In genomic region chr9:36292641-36293040, GRCh38 we compare ENCODE assay signal across 21 cellular contexts. TPM values are rescaled to one million over a fixed set of nuclear protein-coding genes. Genes with fewer than 3 reads are reported as not detected.
DNase-seq lines count a peak whose midpoint lies in the region; ATAC-seq and TF ChIP-seq lines count a peak whose summit lies in the region.
"Had no signal": no experiment of that assay in that cellular context is flagged by ENCODE, and none has a peak within 500 bp of the region (broad histone marks: within the 10 kb centered on the region; RNA-seq: fewer than 3 reads in every experiment).

No MANE protein-coding gene starts in this region.

- H3K9me2 ChIP-seq in hepatocyte (replicated peaks; ENCODE audit: insufficient read depth), result no peaks in the 10 kb centered on the region

- H3K27me3 Mint-ChIP-seq in WTC11 (ENCODE audit: low read depth) (no peaks in the 10 kb centered on the region), neural crest cell (ENCODE audit: low read depth) (no peaks in the 10 kb centered on the region)
- H3K27me3 Mint-ChIP-seq: CD4-positive, alpha-beta T cell had no signal

- CTCF ChIA-PET in WTC11 (lab: Charles Lee), result no interaction called here

- TF ChIP-seq POLR2A in Peyer's patch (IDR thresholded peaks at IDR 0.05) (no peak), GM18505 (IDR thresholded peaks at IDR 0.05; ENCODE audit: borderline replicate concordance, extremely low read depth, insufficient read depth, insufficient read length) (no peak)

- 83% methylated on average over 12 of the region's 12 CpGs for WGBS in hepatocyte (ENCODE audit: low lambda C conversion rate, missing lambda C conversion rate)

- H3K4me1 ChIP-seq in Peyer's patch (peaks cover 0 to 15% (median 0%) of the 10 kb centered on the region in 4 donors), hepatocyte (ENCODE audit: insufficient read depth) (peaks cover 15% of the 10 kb centered on the region)
- H3K4me1 ChIP-seq: BLaER1 treated with 17β-estradiol and CSF1 and Interleukin-3, amounts not matched to agents 10 nM and 100 nM had no signal

- H3K36me3 Mint-ChIP-seq in WTC11 (no peaks in the 10 kb centered on the region), neural crest cell (ENCODE audit: low read depth) (no peaks in the 10 kb centered on the region)

- H3K4me3 ChIP-seq in H7 (ENCODE audit: insufficient read depth, low read depth, low read length), result no peak overlapping the region
- H3K4me3 ChIP-seq in Peyer's patch, result no peak overlapping the region
- H3K4me3 ChIP-seq in hepatocyte, result no peak overlapping the region
- H3K4me3 ChIP-seq: A549; BLaER1 treated with 17β-estradiol and CSF1 and Interleukin-3, amounts not matched to agents 10 nM and 100 nM had no signal

- H3K27me3 ChIP-seq in H7 (ENCODE audit: control insufficient read depth, insufficient read depth, low read length) (no peaks in the 10 kb centered on the region), Peyer's patch (no peaks in the 10 kb centered on the region), hepatocyte (no peaks in the 10 kb centered on the region)
- H3K27me3 ChIP-seq: BLaER1 treated with 17β-estradiol and CSF1 and Interleukin-3, amounts not matched to agents 10 nM and 100 nM had no signal

- no peak overlapping the region for H2AFZ ChIP-seq in hepatocyte

- H3K36me3 ChIP-seq in H7 (replicated peaks; ENCODE audit: control insufficient read depth, insufficient read depth, low read length) (no peaks in the 10 kb centered on the region), Peyer's patch (no peaks in the 10 kb centered on the region), hepatocyte (replicated peaks; ENCODE audit: insufficient read depth, low read depth) (no peaks in the 10 kb centered on the region)
- H3K36me3 ChIP-seq: BLaER1 treated with 17β-estradiol and CSF1 and Interleukin-3, amounts not matched to agents 10 nM and 100 nM had no signal

- H3K27ac ChIP-seq in Peyer's patch, result no peak overlapping the region
- H3K27ac ChIP-seq in hepatocyte, result no peak overlapping the region
- H3K27ac ChIP-seq: A549; BLaER1 treated with 17β-estradiol and CSF1 and Interleukin-3, amounts not matched to agents 10 nM and 100 nM had no signal

- peak overlapping the region; percentile 52 for H3K27ac Mint-ChIP-seq in WTC11
- peak overlapping the region; percentile 82 for H3K27ac Mint-ChIP-seq in neural crest cell (ENCODE audit: unreplicated experiment)
- H3K27ac Mint-ChIP-seq: CD4-positive, alpha-beta T cell had no signal

- no peaks in the 10 kb centered on the region for H3K9me3 Mint-ChIP-seq in WTC11
- no peaks in the 10 kb centered on the region for H3K9me3 Mint-ChIP-seq in neural crest cell
- H3K9me3 Mint-ChIP-seq: CD4-positive, alpha-beta T cell had no signal

- no peaks in the 10 kb centered on the region for H4K20me1 ChIP-seq in hepatocyte (ENCODE audit: insufficient read depth, poor library complexity, severe bottlenecking)
- H4K20me1 ChIP-seq: BLaER1 treated with 17β-estradiol and CSF1 and Interleukin-3, amounts not matched to agents 10 nM and 100 nM had no signal

- H3K9me3 ChIP-seq in Peyer's patch (no peaks in the 10 kb centered on the region), hepatocyte (ENCODE audit: low read depth) (no peaks in the 10 kb centered on the region)
- H3K9me3 ChIP-seq: A549; BLaER1 treated with 17β-estradiol and CSF1 and Interleukin-3, amounts not matched to agents 10 nM and 100 nM had no signal

- no peaks in the 10 kb centered on the region for H3K79me2 ChIP-seq in hepatocyte

- TF ChIP-seq CTCF in WTC11 (IDR thresholded peaks at IDR 0.05) (no peak), neural crest cell (conservative IDR thresholded peaks at IDR 0.05) (no peak), Peyer's patch (IDR thresholded peaks at IDR 0.05) (no peak), hepatocyte (IDR thresholded peaks at IDR 0.05; ENCODE audit: poor library complexity) (no peak)

- POLR2A ChIA-PET in WTC11 (lab: Charles Lee), result interaction anchor here (0.7 kb wide), 1 partner anchor 10 kb away, joined by 3 read pairs; no protein-coding TSS in a partner anchor

- peak; percentile 89 for ATAC-seq in WTC11
- ATAC-seq in HG02973 (IDR thresholded peaks at IDR 0.05; ENCODE audit: unreplicated experiment), result no peak
- ATAC-seq in GM18505 (IDR thresholded peaks at IDR 0.05; ENCODE audit: unreplicated experiment), result no peak

- peaks cover 10% of the 10 kb centered on the region for H3K4me1 Mint-ChIP-seq in WTC11
- H3K4me1 Mint-ChIP-seq in neural crest cell, result peaks cover 10% of the 10 kb centered on the region

- H3K4me3 Mint-ChIP-seq in WTC11 (no peak overlapping the region), neural crest cell (no peak overlapping the region)
- H3K4me3 Mint-ChIP-seq: CD4-positive, alpha-beta T cell had no signal

- DNase-seq in H7 (peak; percentile 67), WTC11 (ENCODE audit: low spot score) (peak; percentile 23), iPS-NIHi11 (ENCODE audit: low spot score) (peak; percentile 44), neural crest cell (ENCODE audit: low read depth, low spot score) (no peak), Peyer's patch (no peak), hepatocyte (ENCODE audit: low spot score) (no peak)
- DNase-seq: AML-193; CD4-positive, alpha-beta T cell; HCEC 1CT; NCI-H1048; NCI-H1417; NCI-H1694; NCI-H2029 treated with DMSO at 0.1 percent for 48 hours; NCI-H446 treated with DMSO at 0.1 percent for 48 hours; NCI-H526; NCI-H82; SHP77 treated with DMSO at 0.1 percent for 48 hours had no signal

- H3K4me2 ChIP-seq in hepatocyte, result no peak overlapping the region
- H3K4me2 ChIP-seq: A549; BLaER1 treated with 17β-estradiol and CSF1 and Interleukin-3, amounts not matched to agents 10 nM and 100 nM had no signal

TF ChIP-seq in WTC11, 78 proteins besides CTCF, POLR2A, EP300 and RAD21 (continues in another document):
- TF ChIP-seq JUN (CRISPR knock-in tag; IDR thresholded peaks at IDR 0.05) (no peak), IRF2 (CRISPR knock-in tag; IDR thresholded peaks at IDR 0.05; ENCODE audit: borderline replicate concordance, low read depth) (no peak), RELA (CRISPR knock-in tag; IDR thresholded peaks at IDR 0.05; ENCODE audit: borderline replicate concordance) (no peak), FOXJ3 (CRISPR knock-in tag; IDR thresholded peaks at IDR 0.05; ENCODE audit: borderline replicate concordance) (no peak)
- TF ChIP-seq, protein P1, sequence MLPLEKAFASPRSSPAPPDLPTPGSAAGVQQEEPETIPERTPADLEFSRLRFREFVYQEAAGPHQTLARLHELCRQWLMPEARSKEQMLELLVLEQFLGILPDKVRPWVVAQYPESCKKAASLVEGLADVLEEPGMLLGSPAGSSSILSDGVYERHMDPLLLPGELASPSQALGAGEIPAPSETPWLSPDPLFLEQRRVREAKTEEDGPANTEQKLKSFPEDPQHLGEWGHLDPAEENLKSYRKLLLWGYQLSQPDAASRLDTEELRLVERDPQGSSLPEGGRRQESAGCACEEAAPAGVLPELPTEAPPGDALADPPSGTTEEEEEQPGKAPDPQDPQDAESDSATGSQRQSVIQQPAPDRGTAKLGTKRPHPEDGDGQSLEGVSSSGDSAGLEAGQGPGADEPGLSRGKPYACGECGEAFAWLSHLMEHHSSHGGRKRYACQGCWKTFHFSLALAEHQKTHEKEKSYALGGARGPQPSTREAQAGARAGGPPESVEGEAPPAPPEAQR (CRISPR knock-in tag; IDR thresholded peaks at IDR 0.05), result no peak
- TF ChIP-seq, protein P2, sequence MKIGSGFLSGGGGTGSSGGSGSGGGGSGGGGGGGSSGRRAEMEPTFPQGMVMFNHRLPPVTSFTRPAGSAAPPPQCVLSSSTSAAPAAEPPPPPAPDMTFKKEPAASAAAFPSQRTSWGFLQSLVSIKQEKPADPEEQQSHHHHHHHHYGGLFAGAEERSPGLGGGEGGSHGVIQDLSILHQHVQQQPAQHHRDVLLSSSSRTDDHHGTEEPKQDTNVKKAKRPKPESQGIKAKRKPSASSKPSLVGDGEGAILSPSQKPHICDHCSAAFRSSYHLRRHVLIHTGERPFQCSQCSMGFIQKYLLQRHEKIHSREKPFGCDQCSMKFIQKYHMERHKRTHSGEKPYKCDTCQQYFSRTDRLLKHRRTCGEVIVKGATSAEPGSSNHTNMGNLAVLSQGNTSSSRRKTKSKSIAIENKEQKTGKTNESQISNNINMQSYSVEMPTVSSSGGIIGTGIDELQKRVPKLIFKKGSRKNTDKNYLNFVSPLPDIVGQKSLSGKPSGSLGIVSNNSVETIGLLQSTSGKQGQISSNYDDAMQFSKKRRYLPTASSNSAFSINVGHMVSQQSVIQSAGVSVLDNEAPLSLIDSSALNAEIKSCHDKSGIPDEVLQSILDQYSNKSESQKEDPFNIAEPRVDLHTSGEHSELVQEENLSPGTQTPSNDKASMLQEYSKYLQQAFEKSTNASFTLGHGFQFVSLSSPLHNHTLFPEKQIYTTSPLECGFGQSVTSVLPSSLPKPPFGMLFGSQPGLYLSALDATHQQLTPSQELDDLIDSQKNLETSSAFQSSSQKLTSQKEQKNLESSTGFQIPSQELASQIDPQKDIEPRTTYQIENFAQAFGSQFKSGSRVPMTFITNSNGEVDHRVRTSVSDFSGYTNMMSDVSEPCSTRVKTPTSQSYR (CRISPR knock-in tag; IDR thresholded peaks at IDR 0.05), result no peak
- TF ChIP-seq, protein P3, sequence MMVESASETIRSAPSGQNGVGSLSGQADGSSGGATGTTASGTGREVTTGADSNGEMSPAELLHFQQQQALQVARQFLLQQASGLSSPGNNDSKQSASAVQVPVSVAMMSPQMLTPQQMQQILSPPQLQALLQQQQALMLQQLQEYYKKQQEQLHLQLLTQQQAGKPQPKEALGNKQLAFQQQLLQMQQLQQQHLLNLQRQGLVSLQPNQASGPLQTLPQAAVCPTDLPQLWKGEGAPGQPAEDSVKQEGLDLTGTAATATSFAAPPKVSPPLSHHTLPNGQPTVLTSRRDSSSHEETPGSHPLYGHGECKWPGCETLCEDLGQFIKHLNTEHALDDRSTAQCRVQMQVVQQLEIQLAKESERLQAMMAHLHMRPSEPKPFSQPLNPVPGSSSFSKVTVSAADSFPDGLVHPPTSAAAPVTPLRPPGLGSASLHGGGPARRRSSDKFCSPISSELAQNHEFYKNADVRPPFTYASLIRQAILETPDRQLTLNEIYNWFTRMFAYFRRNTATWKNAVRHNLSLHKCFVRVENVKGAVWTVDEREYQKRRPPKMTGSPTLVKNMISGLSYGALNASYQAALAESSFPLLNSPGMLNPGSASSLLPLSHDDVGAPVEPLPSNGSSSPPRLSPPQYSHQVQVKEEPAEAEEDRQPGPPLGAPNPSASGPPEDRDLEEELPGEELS (CRISPR knock-in tag; IDR thresholded peaks at IDR 0.05), result no peak

RNA-seq across cellular contexts. Expression of gene GNE, which starts 34.4 kb away (rescaled TPM):
- 14.1 and 14.3 TPM in 2 replicates for total RNA-seq in H7 (2014; rRNA removed; shearing (Covaris generic))
- total RNA-seq in WTC11 (2021) (4.6 to 9.0 TPM (median 8.9 TPM) in 3 replicates), neural crest cell (24.6 and 25.8 TPM in 2 replicates), Peyer's patch (10 to 100 TPM; 18.4 to 47.0 (median 23.5) TPM), hepatocyte (14.9 and 17.5 TPM in 2 replicates)
- 3.8 and 6.5 TPM in 2 replicates for polyA plus RNA-seq in hepatocyte

Comparison
In these comparisons a context has a peak if more than half of its experiments do, and no peak if none do; other contexts are left out.
1. DNase-seq: peak in H7 (single experiment), WTC11 (single experiment) and iPS-NIHi11 (single experiment); none in neural crest cell (single experiment), Peyer's patch (0 of 3) and hepatocyte (single experiment).